In genomic region chr4:8296491-8296890, GRCh38 we compare ENCODE assay signal across 23 cellular contexts. TPM values are rescaled to one million over a fixed set of nuclear protein-coding genes. Genes with fewer than 3 reads are reported as not detected.
DNase-seq lines count a peak whose midpoint lies in the region; ATAC-seq and TF ChIP-seq lines count a peak whose summit lies in the region.
"Had no signal": no experiment of that assay in that cellular context is flagged by ENCODE, and none has a peak within 500 bp of the region (broad histone marks: within the 10 kb centered on the region; RNA-seq: fewer than 3 reads in every experiment).

No MANE protein-coding gene starts in this region.

- H3K27me3 ChIP-seq in RWPE2 (ENCODE audit: insufficient read depth, poor library complexity, severe bottlenecking) (no peaks in the 10 kb centered on the region), ovary (no peaks in the 10 kb centered on the region), uterus (no peaks in the 10 kb centered on the region)

- TF ChIP-seq EP300 in ovary (IDR thresholded peaks at IDR 0.05), result no peak

- H3K4me1 ChIP-seq in RWPE2 (ENCODE audit: insufficient read depth, poor library complexity, severe bottlenecking), result no peaks in the 10 kb centered on the region
- peaks cover 10% of the 10 kb centered on the region for H3K4me1 ChIP-seq in ovary (ENCODE audit: insufficient read depth)
- no peaks in the 10 kb centered on the region for H3K4me1 ChIP-seq in uterus

- ATAC-seq in RWPE2 (ENCODE audit: low read depth) (no peak), GM18511 (IDR thresholded peaks at IDR 0.05; ENCODE audit: unreplicated experiment) (no peak)

- DNase-seq in activated effector memory CD4-positive, alpha-beta T cell treated with anti-CD3 and anti-CD28 coated beads, Interleukin-2, amount 50 U/mL, for 16 hours, result peak; percentile 49
- DNase-seq in activated effector memory CD4-positive, alpha-beta T cell treated with Interleukin-2 at 50 U/mL for 16 hours, result no peak
- DNase-seq in RWPE2 (ENCODE audit: low spot score), result peak; percentile 6
- peak in 4 of 5 donors; percentile 6 to 24 (median 16) for DNase-seq in ovary
- DNase-seq in uterus, result peak; percentile 7 to 8
- no peak for DNase-seq in COLO829 (ENCODE audit: low spot score)
- no peak for DNase-seq in NCI-H2196 (lab: John Stamatoyannopoulos, UW; ENCODE audit: unreplicated experiment)
- DNase-seq: ACHN, DMS53, EL, GF-D8, Karpas-422, MV-4-11, NCI-H1105 treated with DMSO at 0.1 percent for 48 hours, NCI-H2081, NCI-H2171, NCI-H446, NCI-H526, SHP77 had no signal

- TF ChIP-seq CTCF in RWPE2 (IDR thresholded peaks at IDR 0.05; ENCODE audit: poor library complexity, severe bottlenecking) (no peak), ovary (IDR thresholded peaks at IDR 0.05) (no peak), uterus (IDR thresholded peaks at IDR 0.05) (no peak)

- no peaks in the 10 kb centered on the region for H3K9me3 ChIP-seq in RWPE2 (ENCODE audit: severe bottlenecking)
- no peaks in the 10 kb centered on the region for H3K9me3 ChIP-seq in ovary
- H3K9me3 ChIP-seq in uterus, result no peaks in the 10 kb centered on the region

- intact Hi-C loops in ovary (cut with DNase I), result no loop called here
- intact Hi-C loops in uterus (cut with DNase I; ENCODE audit: low total_unique reads), result no loop called here

- no peak overlapping the region for H3K27ac ChIP-seq in RWPE2 (ENCODE audit: poor library complexity, severe bottlenecking)
- peak overlapping the region in 1 of 2 donors; percentile 60 for H3K27ac ChIP-seq in ovary
- H3K27ac ChIP-seq in uterus, result no peak overlapping the region
- H3K27ac ChIP-seq: 22Rv1, C4-2B had no signal

- H3K4me3 ChIP-seq in RWPE2 (ENCODE audit: severe bottlenecking), result no peak overlapping the region
- no peak overlapping the region for H3K4me3 ChIP-seq in ovary
- no peak overlapping the region for H3K4me3 ChIP-seq in uterus

- TF ChIP-seq POLR2A in ovary (IDR thresholded peaks at IDR 0.05) (no peak), uterus (IDR thresholded peaks at IDR 0.05) (no peak)

- no peaks in the 10 kb centered on the region for H3K36me3 ChIP-seq in RWPE2 (ENCODE audit: low read depth)
- no peaks in the 10 kb centered on the region for H3K36me3 ChIP-seq in ovary
- H3K36me3 ChIP-seq in uterus, result no peaks in the 10 kb centered on the region

- 62 to 75% (median 66%) methylated on average over 3 of the region's 3 CpGs for WGBS in ovary, 3 donors

RNA-seq across cellular contexts. Expression of gene HTRA3, which starts 26.9 kb away (rescaled TPM):
- total RNA-seq in ovary (100 to 1,000 TPM in 1 of 7 donors, 10 to 100 TPM in 6; 36.2 to 160 (median 62.3) TPM), uterus (10 to 100 TPM; 22.8 to 65.3 (median 29.5) TPM)
- 100 to 1,000 TPM; 122 to 163 TPM for polyA plus RNA-seq in ovary
- total RNA-seq: OCI-LY7 had no signal

Comparison
In these comparisons a context has a peak if more than half of its experiments do, and no peak if none do; other contexts are left out.
1. DNase-seq: peak in activated effector memory CD4-positive, alpha-beta T cell treated with anti-CD3 and anti-CD28 coated beads, Interleukin-2, amount 50 U/mL, for 16 hours (single experiment), RWPE2 (single experiment), ovary (4 of 5) and uterus (2 of 2); none in activated effector memory CD4-positive, alpha-beta T cell treated with Interleukin-2 at 50 U/mL for 16 hours (single experiment), COLO829 (single experiment) and NCI-H2196 (single experiment).